ENCODE assay signal across 9 cellular contexts in the genomic region with DNA sequence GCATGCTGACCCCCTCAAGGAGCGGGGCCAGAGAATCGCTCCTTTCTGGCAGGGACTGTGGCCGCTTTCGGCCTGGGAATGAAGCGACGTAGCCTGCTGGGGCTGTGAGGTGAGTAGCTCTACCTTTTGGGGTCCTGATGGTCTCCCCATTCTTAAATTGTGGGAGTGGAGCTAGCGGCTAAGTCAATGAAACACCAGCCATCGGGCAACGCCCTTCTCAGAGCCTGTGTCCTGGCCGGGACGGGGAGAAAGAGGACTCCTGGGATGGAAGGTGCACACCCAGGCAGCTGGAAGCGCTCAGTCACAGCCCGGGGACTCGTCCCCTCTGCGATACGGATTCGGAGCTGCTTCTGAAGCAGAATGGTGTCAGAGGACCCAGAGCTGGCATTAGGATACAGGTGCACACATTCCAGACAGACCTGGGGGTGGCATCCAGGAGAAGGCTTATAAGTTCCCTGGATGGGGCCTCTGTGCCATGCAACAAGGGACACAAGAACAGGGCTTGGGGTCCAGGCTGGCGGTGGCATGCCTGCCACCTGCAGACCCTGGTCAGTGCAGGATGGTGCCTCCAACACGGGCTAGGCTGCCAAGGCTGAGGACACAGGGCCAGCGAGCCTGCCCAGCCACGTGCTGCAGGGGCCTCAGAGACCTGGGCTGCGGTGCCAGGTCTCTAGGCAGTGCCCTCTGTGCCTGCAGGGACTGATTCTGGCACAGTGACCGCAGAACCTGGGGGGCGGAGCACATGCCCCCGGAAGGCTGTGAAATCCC. TPM values are rescaled to one million over a fixed set of nuclear protein-coding genes. Genes with fewer than 3 reads are reported as not detected.
DNase-seq lines count a peak whose midpoint lies in the region; ATAC-seq and TF ChIP-seq lines count a peak whose summit lies in the region.
"Had no signal": no experiment of that assay in that cellular context is flagged by ENCODE, and none has a peak within 500 bp of the region (broad histone marks: within the 10 kb centered on the region; RNA-seq: fewer than 3 reads in every experiment).

No MANE protein-coding gene starts in this region.

- H3F3A ChIP-seq in neural progenitor cell (ENCODE audit: low read depth), result peaks cover 14% of the 10 kb centered on the region

- peaks cover 19% of the 10 kb centered on the region for H3K27me3 ChIP-seq in CD4-positive, alpha-beta T cell (ENCODE audit: control insufficient read depth, insufficient read depth, low read length)
- H3K27me3 ChIP-seq in ectodermal cell (ENCODE audit: control insufficient read depth, insufficient read depth, low read length, poor library complexity, severe bottlenecking) (peaks cover 32% of the 10 kb centered on the region), neural progenitor cell (peaks cover 28% of the 10 kb centered on the region)

- peak overlapping the region; percentile 78 for H2AFZ ChIP-seq in neural progenitor cell (replicated peaks)

- CTCF ChIA-PET in CD4-positive, alpha-beta T cell (lab: Charles Lee), result interaction anchor here (1.6 kb wide), 1 partner anchor 186 kb away, joined by 6 read pairs; no protein-coding TSS in a partner anchor

- peak in 1 of 10 experiments; percentile 30 for DNase-seq in CD4-positive, alpha-beta T cell
- DNase-seq in M059J (ENCODE audit: low read depth), result peak; percentile 26
- DNase-seq in neural progenitor cell (ENCODE audit: low spot score), result no peak
- DNase-seq in 8988T, result no peak
- DNase-seq in COLO829 (ENCODE audit: low spot score), result no peak
- DNase-seq in left colon, result no peak
- DNase-seq in GOT3 (lab: John Stamatoyannopoulos, UW), result no peak

- H3K36me3 ChIP-seq in ectodermal cell (ENCODE audit: control insufficient read depth, insufficient read depth, low read length) (no peaks in the 10 kb centered on the region), neural progenitor cell (no peaks in the 10 kb centered on the region)

- no peak overlapping the region for H3K9ac ChIP-seq in neural progenitor cell

- no peaks in the 10 kb centered on the region for H3K4me1 Mint-ChIP-seq in CD4-positive, alpha-beta T cell (ENCODE audit: low read depth)
- H3K4me1 Mint-ChIP-seq in neural progenitor cell, result peaks cover 20% of the 10 kb centered on the region

- POLR2A ChIA-PET in CD4-positive, alpha-beta T cell (lab: Charles Lee), result interaction anchor here (0.7 to 1.4 kb wide), 2 partner anchors 161 to 186 kb away, joined by 6 to 7 read pairs; no protein-coding TSS in a partner anchor

- intact Hi-C loops in CD4-positive, alpha-beta T cell (cut with DNase I, micrococcal nuclease), result loop anchor here in 1 of 2 experiments (5.0 kb wide), 1 partner anchor 406 kb away; no protein-coding TSS in a partner anchor
- intact Hi-C loops in left colon (cut with DNase I, micrococcal nuclease), result loop anchor here (5.0 to 10.0 kb wide), 2 partner anchors 186 to 194 kb away; no protein-coding TSS in a partner anchor

- peaks cover 20% of the 10 kb centered on the region for H3K27me3 Mint-ChIP-seq in CD4-positive, alpha-beta T cell
- no peaks in the 10 kb centered on the region for H3K27me3 Mint-ChIP-seq in neural progenitor cell (ENCODE audit: insufficient read depth, low read depth)

- H3K9me3 Mint-ChIP-seq in CD4-positive, alpha-beta T cell, result no peaks in the 10 kb centered on the region
- peaks cover 1% of the 10 kb centered on the region for H3K9me3 Mint-ChIP-seq in neural progenitor cell
- H3K9me3 Mint-ChIP-seq: dendritic cell treated with granulocyte-macrophage colony-stimulating factor and Interleukin-4, amounts not matched to agents 40 ng/mL and 50 ng/mL, for 4 days had no signal

- H3K36me3 Mint-ChIP-seq in CD4-positive, alpha-beta T cell (ENCODE audit: low read depth), result no peaks in the 10 kb centered on the region
- H3K36me3 Mint-ChIP-seq in neural progenitor cell, result no peaks in the 10 kb centered on the region

- peak overlapping the region; percentile 62 for H3K4me3 Mint-ChIP-seq in CD4-positive, alpha-beta T cell
- H3K4me3 Mint-ChIP-seq in neural progenitor cell, result peak overlapping the region; percentile 91
- H3K4me3 Mint-ChIP-seq: dendritic cell treated with granulocyte-macrophage colony-stimulating factor and Interleukin-4, amounts not matched to agents 40 ng/mL and 50 ng/mL, for 4 days had no signal

- H3K27ac Mint-ChIP-seq in CD4-positive, alpha-beta T cell, result no peak overlapping the region
- H3K27ac Mint-ChIP-seq in neural progenitor cell, result peak overlapping the region; percentile 53
- H3K27ac Mint-ChIP-seq: dendritic cell treated with granulocyte-macrophage colony-stimulating factor and Interleukin-4, amounts not matched to agents 40 ng/mL and 50 ng/mL, for 4 days had no signal

- H3K27ac ChIP-seq in CD4-positive, alpha-beta T cell (ENCODE audit: low read depth, low read length), result no peak overlapping the region
- H3K27ac ChIP-seq in ectodermal cell (ENCODE audit: insufficient read depth, low read depth, low read length, poor library complexity, severe bottlenecking), result no peak overlapping the region
- no peak overlapping the region for H3K27ac ChIP-seq in neural progenitor cell

- 31% methylated on average over 25 of the region's 25 CpGs for WGBS in ectodermal cell, 2 experiments

- H3K79me2 ChIP-seq in neural progenitor cell (ENCODE audit: low read depth), result no peaks in the 10 kb centered on the region

- no peak for ATAC-seq in CD4-positive, alpha-beta T cell (ENCODE audit: poor library complexity)
- ATAC-seq in left colon, result no peak

- no peak for TF ChIP-seq CTCF in CD4-positive, alpha-beta T cell (IDR thresholded peaks at IDR 0.05)
- no peak for TF ChIP-seq CTCF in neural progenitor cell (IDR thresholded peaks at IDR 0.05)

- peaks cover 27% of the 10 kb centered on the region for H3K4me1 ChIP-seq in ectodermal cell (ENCODE audit: control insufficient read depth, insufficient read depth, low read length)
- peaks cover 5% of the 10 kb centered on the region for H3K4me1 ChIP-seq in neural progenitor cell

- peaks cover 14% of the 10 kb centered on the region for H4K20me1 ChIP-seq in neural progenitor cell (ENCODE audit: low read depth)

- H3K4me3 ChIP-seq in ectodermal cell (ENCODE audit: insufficient read depth, low read depth, low read length) (peak overlapping the region; percentile 65), neural progenitor cell (peak overlapping the region; percentile 82)

- peak overlapping the region; percentile 83 for H3K4me2 ChIP-seq in neural progenitor cell

- H3K9me3 ChIP-seq in CD4-positive, alpha-beta T cell (ENCODE audit: control insufficient read depth, low read length), result no peaks in the 10 kb centered on the region
- H3K9me3 ChIP-seq in ectodermal cell (ENCODE audit: control insufficient read depth, low read length), result no peaks in the 10 kb centered on the region
- H3K9me3 ChIP-seq in neural progenitor cell (ENCODE audit: low read depth), result no peaks in the 10 kb centered on the region

RNA-seq across cellular contexts. Expression of gene WNT9A, which starts 0.9 kb away (rescaled TPM):
- total RNA-seq in CD4-positive, alpha-beta T cell, result not detected
- 0.10 and 0.37 TPM in 2 replicates for total RNA-seq in M059J (2014; rRNA removed; shearing (Covaris generic))
- polyA plus RNA-seq in ectodermal cell (2013, experiment 1 of 4), result 3.2 TPM
- polyA plus RNA-seq in ectodermal cell (2013, experiment 2 of 4), result 4.5 TPM
- 3.1 TPM for polyA plus RNA-seq in ectodermal cell (2013, experiment 3 of 4)
- 4.1 TPM for polyA plus RNA-seq in ectodermal cell (2013, experiment 4 of 4)
- 1.4 and 2.7 TPM in 2 replicates for total RNA-seq in neural progenitor cell (ENCODE audit: low replicate concordance)
- 1 to 10 TPM; 2.2 to 2.6 TPM for total RNA-seq in left colon

RNA-seq across cellular contexts. Expression of gene WNT3A, which starts 58.1 kb away (rescaled TPM):
- total RNA-seq in CD4-positive, alpha-beta T cell, result under 1 TPM; 0.08 to 0.14 TPM
- total RNA-seq in M059J (2014; rRNA removed; shearing (Covaris generic)), result not detected in 2 replicates
- 23.5 TPM for polyA plus RNA-seq in ectodermal cell (2013, experiment 1 of 4)
- polyA plus RNA-seq in ectodermal cell (2013, experiment 2 of 4), result 18.5 TPM
- 18.4 TPM for polyA plus RNA-seq in ectodermal cell (2013, experiment 3 of 4)
- 20.8 TPM for polyA plus RNA-seq in ectodermal cell (2013, experiment 4 of 4)
- 0.12 TPM in 1 of 2 replicates, not detected in the other for total RNA-seq in neural progenitor cell (ENCODE audit: low replicate concordance)
- under 1 TPM in 1 of 2 donors, not detected in 1; 0.14 TPM for total RNA-seq in left colon
